Comparison of ENCODE assay signal across 35 cellular contexts in genomic region chr11:123575441-123575840, GRCh38.
"Had no signal": no experiment of that assay in that cellular context is flagged by ENCODE, and none has a peak within 500 bp of the region (broad histone marks: within the 10 kb centered on the region; RNA-seq: fewer than 3 reads in every experiment).

No MANE protein-coding gene starts in this region.

- H3K9me3 ChIP-seq: ascending aorta, breast epithelium had no signal

- H3K27ac Mint-ChIP-seq: activated B cell treated with CpG ODN at 0.5 μM for 24 hours; activated CD8-positive, alpha-beta memory T cell treated with anti-CD3 and anti-CD28 coated beads, Interleukin-2, amount 10 ng/mL, durations not matched to agents 7 days and 5 days; activated CD8-positive, alpha-beta T cell treated with anti-CD3 and anti-CD28 coated beads for 36 hours; activated naive CD8-positive, alpha-beta T cell treated with anti-CD3 and anti-CD28 coated beads, Interleukin-2, amount 10 ng/mL, durations not matched to agents 7 days and 5 days; activated T-helper 1 cell treated with anti-CD3 and anti-CD28 coated beads, Interleukin-12 subunit alpha, Interleukin-12 subunit beta, Interleukin-2, Interleukin-4 antibody, amounts not matched to agents 30 ng/mL and 10 ng/mL and 1 ng/mL, durations not matched to agents 14 hours and 24 hours and 36 hours; dendritic cell treated with granulocyte-macrophage colony-stimulating factor and Interleukin-4, amounts not matched to agents 40 ng/mL and 50 ng/mL, for 4 days; endodermal cell; T-helper 2 cell treated with Interferon-gamma antibody and Interleukin-4, amounts not matched to agents 5 μg/mL and 100 μg/mL, for 36 hours had no signal

- ATAC-seq: activated CD4-positive, CD25-positive, alpha-beta regulatory T cell treated with anti-CD3 and anti-CD28 coated beads, Interleukin-2, amount 50 U/mL, for 24 hours; activated CD8-positive, alpha-beta memory T cell treated with anti-CD3 and anti-CD28 coated beads, Interleukin-2, amount 10 ng/mL, durations not matched to agents 7 days and 5 days; activated CD8-positive, alpha-beta T cell treated with anti-CD3 and anti-CD28 coated beads for 36 hours; activated naive CD4-positive, alpha-beta T cell treated with anti-CD3 and anti-CD28 coated beads, Interleukin-2, amount 50 U/mL, for 72 hours; esophagus mucosa; T-helper 17 cell had no signal

- H3K36me3 Mint-ChIP-seq: activated CD8-positive, alpha-beta memory T cell treated with anti-CD3 and anti-CD28 coated beads, Interleukin-2, amount 10 ng/mL, durations not matched to agents 7 days and 5 days; activated naive CD4-positive, alpha-beta T cell treated with anti-CD3 and anti-CD28 coated beads, Interleukin-2, amount 10 ng/mL, durations not matched to agents 7 days and 5 days; activated naive CD4-positive, alpha-beta T cell treated with anti-CD3 and anti-CD28 coated beads, Interleukin-2, amount 50 U/mL, for 72 hours; brain had no signal

- H3K27me3 Mint-ChIP-seq: activated B cell treated with CpG ODN at 0.5 μM for 24 hours; activated CD8-positive, alpha-beta memory T cell treated with anti-CD3 and anti-CD28 coated beads, Interleukin-2, amount 10 ng/mL, durations not matched to agents 7 days and 5 days; activated naive CD4-positive, alpha-beta T cell treated with anti-CD3 and anti-CD28 coated beads, Interleukin-2, amount 10 ng/mL, durations not matched to agents 7 days and 5 days; activated naive CD8-positive, alpha-beta T cell treated with anti-CD3 and anti-CD28 coated beads, Interleukin-2, amount 10 ng/mL, durations not matched to agents 7 days and 5 days; brain; T-helper 17 cell had no signal

- H3K36me3 ChIP-seq: ascending aorta, breast epithelium, cardiac muscle cell had no signal

- H3K4me3 ChIP-seq: ascending aorta, breast epithelium, cardiac muscle cell, coronary artery had no signal

- DNase-seq: activated B cell treated with CpG ODN at 0.5 μM for 24 hours; activated CD4-positive, alpha-beta T cell treated with anti-CD3 and anti-CD28 coated beads for 48 hours; activated CD4-positive, alpha-beta T cell treated with anti-CD3 and anti-CD28 coated beads, Interleukin-2, amount 50 U/mL, for 1 hour; activated CD4-positive, alpha-beta T cell treated with anti-CD3 and anti-CD28 coated beads, Interleukin-2, amount 50 U/mL, for 48 hours; activated CD8-positive, alpha-beta memory T cell treated with anti-CD3 and anti-CD28 coated beads, Interleukin-2, amount 10 ng/mL, durations not matched to agents 7 days and 5 days; activated CD8-positive, alpha-beta memory T cell treated with anti-CD3 and anti-CD28 coated beads, Interleukin-2, amount 50 U/mL, for 4 hours; activated CD8-positive, alpha-beta T cell treated with anti-CD3 and anti-CD28 coated beads for 36 hours; activated effector memory CD4-positive, alpha-beta T cell treated with anti-CD3 and anti-CD28 coated beads, Interleukin-2, amount 50 U/mL, for 16 hours; activated naive CD4-positive, alpha-beta T cell treated with anti-CD3 and anti-CD28 coated beads, Interleukin-2, amount 10 ng/mL, durations not matched to agents 7 days and 5 days; activated naive CD8-positive, alpha-beta T cell treated with anti-CD3 and anti-CD28 coated beads, Interleukin-2, amount 10 ng/mL, durations not matched to agents 7 days and 5 days; activated T-cell treated with anti-CD3 and anti-CD28 coated beads, Interleukin-2, amount 50 U/mL, for 1 hour; activated T-cell treated with anti-CD3 and anti-CD28 coated beads, Interleukin-2, amount 50 U/mL, for 48 hours; central memory CD4-positive, alpha-beta T cell; cerebellar nuclear complex; dorsolateral prefrontal cortex; effector memory CD4-positive, alpha-beta T cell; endodermal cell; foreskin fibroblast; head of caudate nucleus; T-helper 17 cell; T1000; WERI-Rb-1 had no signal

- H3K27ac ChIP-seq: ascending aorta, breast epithelium, cardiac muscle cell, coronary artery, WERI-Rb-1 had no signal

- H3K4me3 Mint-ChIP-seq: activated B cell treated with CpG ODN at 0.5 μM for 24 hours; activated CD8-positive, alpha-beta memory T cell treated with anti-CD3 and anti-CD28 coated beads, Interleukin-2, amount 10 ng/mL, durations not matched to agents 7 days and 5 days; activated CD8-positive, alpha-beta T cell treated with anti-CD3 and anti-CD28 coated beads for 36 hours; activated naive CD4-positive, alpha-beta T cell treated with anti-CD3 and anti-CD28 coated beads, Interleukin-2, amount 10 ng/mL, durations not matched to agents 7 days and 5 days; activated naive CD8-positive, alpha-beta T cell treated with anti-CD3 and anti-CD28 coated beads, Interleukin-2, amount 10 ng/mL, durations not matched to agents 7 days and 5 days; activated T-helper 1 cell treated with anti-CD3 and anti-CD28 coated beads, Interleukin-12 subunit alpha, Interleukin-12 subunit beta, Interleukin-2, Interleukin-4 antibody, amounts not matched to agents 30 ng/mL and 10 ng/mL and 1 ng/mL, durations not matched to agents 14 hours and 24 hours and 36 hours; brain; dendritic cell treated with granulocyte-macrophage colony-stimulating factor and Interleukin-4, amounts not matched to agents 40 ng/mL and 50 ng/mL, for 4 days; endodermal cell; T-helper 2 cell treated with Interferon-gamma antibody and Interleukin-4, amounts not matched to agents 5 μg/mL and 100 μg/mL, for 36 hours had no signal

- H3K4me1 ChIP-seq: ascending aorta had no signal

- H3K9me3 Mint-ChIP-seq: activated B cell treated with CpG ODN at 0.5 μM for 24 hours; activated CD8-positive, alpha-beta T cell treated with anti-CD3 and anti-CD28 coated beads for 36 hours; activated naive CD4-positive, alpha-beta T cell treated with anti-CD3 and anti-CD28 coated beads, Interleukin-2, amount 10 ng/mL, durations not matched to agents 7 days and 5 days; activated naive CD4-positive, alpha-beta T cell treated with anti-CD3 and anti-CD28 coated beads, Interleukin-2, amount 50 U/mL, for 72 hours; activated naive CD8-positive, alpha-beta T cell treated with anti-CD3 and anti-CD28 coated beads, Interleukin-2, amount 10 ng/mL, durations not matched to agents 7 days and 5 days; activated T-helper 1 cell treated with anti-CD3 and anti-CD28 coated beads, Interleukin-12 subunit alpha, Interleukin-12 subunit beta, Interleukin-2, Interleukin-4 antibody, amounts not matched to agents 30 ng/mL and 10 ng/mL and 1 ng/mL, durations not matched to agents 14 hours and 24 hours and 36 hours; activated T-helper 2 cell treated with anti-CD3 and anti-CD28 coated beads, Interferon-gamma antibody, Interleukin-2, Interleukin-4, amounts not matched to agents 10 μg/mL and 5 μg/mL and 100 μg/mL, durations not matched to agents 14 hours and 24 hours and 36 hours; brain; dendritic cell treated with granulocyte-macrophage colony-stimulating factor and Interleukin-4, amounts not matched to agents 40 ng/mL and 50 ng/mL, for 4 days; endodermal cell; T-helper 2 cell treated with Interferon-gamma antibody and Interleukin-4, amounts not matched to agents 5 μg/mL and 100 μg/mL, for 36 hours had no signal

- FAIRE-seq: frontal cortex had no signal

- H3K27me3 ChIP-seq: ascending aorta, breast epithelium, cardiac muscle cell, dorsolateral prefrontal cortex had no signal
